12 cellular contexts compared by ENCODE assay signal in genomic region chr17:65564793-65565192, GRCh38. TPM values are rescaled to one million over a fixed set of nuclear protein-coding genes. Genes with fewer than 3 reads are reported as not detected.
DNase-seq lines count a peak whose midpoint lies in the region; ATAC-seq and TF ChIP-seq lines count a peak whose summit lies in the region.
"Had no signal": no experiment of that assay in that cellular context is flagged by ENCODE, and none has a peak within 500 bp of the region (broad histone marks: within the 10 kb centered on the region; RNA-seq: fewer than 3 reads in every experiment).

No MANE protein-coding gene starts in this region.

- H3K4me1 ChIP-seq in Caco-2 (peaks cover 33% of the 10 kb centered on the region), trophoblast cell (ENCODE audit: control insufficient read depth in 1 of 2, insufficient read depth in 2 of 2, low read length in 2 of 2) (peaks cover 0 to 9% of the 10 kb centered on the region in 2 experiments)
- H3K4me1 ChIP-seq: BE2C had no signal

- no peaks in the 10 kb centered on the region for H3K36me3 ChIP-seq in Caco-2 (ENCODE audit: control insufficient read depth, insufficient read depth, low read length)
- no peaks in the 10 kb centered on the region for H3K36me3 ChIP-seq in trophoblast cell (ENCODE audit: control insufficient read depth in 1 of 2, insufficient read depth in 2 of 2, low read length in 2 of 2)
- H3K36me3 ChIP-seq: BE2C had no signal

- no peaks in the 10 kb centered on the region for H3K9me3 Mint-ChIP-seq in Caco-2 (ENCODE audit: unreplicated experiment)

- no peak overlapping the region for H2BK120ac ChIP-seq in trophoblast cell (ENCODE audit: insufficient read depth, low read length, poor library complexity)

- no peak overlapping the region for H3K18ac ChIP-seq in trophoblast cell (ENCODE audit: low read length)

- CTCF ChIA-PET in Caco-2 (lab: Charles Lee), result no interaction called here

- BruUV-seq in Caco-2 (replicated peaks; lab: Mats Ljungman, UMichigan), result no TSS peak

- DNase-seq in Caco-2, result peak; percentile 69 to 72
- peak; percentile 73 for DNase-seq in NCI-H2196 treated with DMSO at 0.1 percent for 48 hours (lab: John Stamatoyannopoulos, UW; ENCODE audit: unreplicated experiment)
- DNase-seq in myocyte (ENCODE audit: low read depth), result peak; percentile 71
- no peak for DNase-seq in trophoblast cell
- DNase-seq in SKM-1 treated with dmso at 0.1 percent for 144 hours (lab: John Stamatoyannopoulos, UW; ENCODE audit: unreplicated experiment), result no peak
- no peak for DNase-seq in NCI-H1930 (lab: John Stamatoyannopoulos, UW)
- DNase-seq: amniotic stem cell, BE2C, NCI-H187 had no signal

- H4K8ac ChIP-seq in trophoblast cell (ENCODE audit: low read depth, low read length), result no peak overlapping the region

- no peak overlapping the region for H2BK5ac ChIP-seq in trophoblast cell (ENCODE audit: low read depth, low read length, poor library complexity)

- peak overlapping the region; percentile 86 for H3K27ac Mint-ChIP-seq in Caco-2 (ENCODE audit: unreplicated experiment)

- no peak overlapping the region for H3K4ac ChIP-seq in trophoblast cell (ENCODE audit: low read depth, low read length)

- no peak overlapping the region for H4K12ac ChIP-seq in trophoblast cell (ENCODE audit: low read depth, low read length)

- intact Hi-C loops in Caco-2 (cut with micrococcal nuclease; ENCODE audit: unreplicated experiment), result loop anchor here (1.0 to 10.0 kb wide), 3 partner anchors 130 to 423 kb away; no protein-coding TSS in a partner anchor

- no peak overlapping the region for H3K9ac ChIP-seq in trophoblast cell (ENCODE audit: low read length)

- H2AFZ ChIP-seq in trophoblast cell (ENCODE audit: insufficient read depth, low read length, poor library complexity), result no peak overlapping the region

- no peak overlapping the region for H2BK12ac ChIP-seq in trophoblast cell (ENCODE audit: low read length)

- peak overlapping the region; percentile 52 for H3K27ac ChIP-seq in cingulate gyrus (ENCODE audit: low read depth, low read length)
- H3K27ac ChIP-seq in trophoblast cell (ENCODE audit: low read depth, low read length), result no peak overlapping the region

- no peak overlapping the region for H3K4me2 ChIP-seq in trophoblast cell (ENCODE audit: low read length)

- peaks cover 11% of the 10 kb centered on the region for H3K36me3 Mint-ChIP-seq in Caco-2 (ENCODE audit: insufficient read depth, unreplicated experiment)

- no peak for ATAC-seq in GM18511 (IDR thresholded peaks at IDR 0.05; ENCODE audit: unreplicated experiment)
- ATAC-seq: activated CD4-positive, CD25-positive, alpha-beta regulatory T cell treated with anti-CD3 and anti-CD28 coated beads, Interleukin-2, amount 50 U/mL, for 24 hours had no signal

- POLR2A ChIA-PET in Caco-2 (lab: Charles Lee), result no interaction called here

- H3K14ac ChIP-seq in trophoblast cell (ENCODE audit: low read length), result no peak overlapping the region

- H3K27me3 ChIP-seq in Caco-2 (replicated peaks; ENCODE audit: control insufficient read depth, insufficient read depth, low read length) (no peaks in the 10 kb centered on the region), trophoblast cell (ENCODE audit: insufficient read depth, low read length) (no peaks in the 10 kb centered on the region)

- H2AK5ac ChIP-seq in trophoblast cell (ENCODE audit: low read length), result no peak overlapping the region

- H3K79me2 ChIP-seq in trophoblast cell (ENCODE audit: control insufficient read depth, insufficient read depth, low read length, poor library complexity), result peaks cover 7% of the 10 kb centered on the region

- H3K27me3 Mint-ChIP-seq in Caco-2 (ENCODE audit: insufficient read depth, unreplicated experiment), result no peaks in the 10 kb centered on the region

- no peak for TF ChIP-seq CTCF in Caco-2 (IDR thresholded peaks at IDR 0.05; ENCODE audit: insufficient read depth in 1 of 2, low read depth in 1 of 2, low read length in 1 of 2, severe bottlenecking in 1 of 2, unreplicated experiment in 1 of 2)

- H4K91ac ChIP-seq in trophoblast cell (ENCODE audit: low read depth, low read length), result no peak overlapping the region

- no peaks in the 10 kb centered on the region for H3K9me3 ChIP-seq in Caco-2
- peaks cover 1% of the 10 kb centered on the region for H3K9me3 ChIP-seq in trophoblast cell (ENCODE audit: insufficient read depth, low read depth, low read length)

- H3K23ac ChIP-seq in trophoblast cell (ENCODE audit: low read length), result no peak overlapping the region

- no CpG with 5 or more reads among the region's 8 CpGs for WGBS in trophoblast cell (ENCODE audit: extremely low coverage, insufficient coverage, insufficient read length)

- no peak overlapping the region for H3K4me3 ChIP-seq in Caco-2 (ENCODE audit: low read depth, low read length)
- H3K4me3 ChIP-seq in trophoblast cell (ENCODE audit: low read depth, low read length), result no peak overlapping the region

- no peak overlapping the region for H3K4me3 Mint-ChIP-seq in Caco-2 (ENCODE audit: unreplicated experiment)

- peaks cover 42% of the 10 kb centered on the region for H3K4me1 Mint-ChIP-seq in Caco-2 (ENCODE audit: low read depth, unreplicated experiment)

- H3K79me1 ChIP-seq in trophoblast cell (ENCODE audit: low read length), result peaks cover 10% of the 10 kb centered on the region

RNA-seq across cellular contexts. Expression of gene AXIN2, which starts 3.3 kb away (rescaled TPM):
- total RNA-seq in Caco-2 (2022), result 141 and 168 TPM in 2 replicates
- total RNA-seq in myocyte, result 5.1 and 22.4 TPM in 2 replicates
- 3.5 TPM for polyA plus RNA-seq in myocyte (2012)
- 35.5 and 36.3 TPM in 2 replicates for polyA plus RNA-seq in trophoblast cell (2013)

Comparison
In these comparisons a context has a peak if more than half of its experiments do, and no peak if none do; other contexts are left out.
1. DNase-seq: peak in Caco-2 (2 of 2), NCI-H2196 treated with DMSO at 0.1 percent for 48 hours (single experiment) and myocyte (single experiment); none in trophoblast cell (0 of 2), SKM-1 treated with dmso at 0.1 percent for 144 hours (single experiment) and NCI-H1930 (0 of 2).